Comparison of ENCODE assay signal across 1 cellular context in the genomic region with DNA sequence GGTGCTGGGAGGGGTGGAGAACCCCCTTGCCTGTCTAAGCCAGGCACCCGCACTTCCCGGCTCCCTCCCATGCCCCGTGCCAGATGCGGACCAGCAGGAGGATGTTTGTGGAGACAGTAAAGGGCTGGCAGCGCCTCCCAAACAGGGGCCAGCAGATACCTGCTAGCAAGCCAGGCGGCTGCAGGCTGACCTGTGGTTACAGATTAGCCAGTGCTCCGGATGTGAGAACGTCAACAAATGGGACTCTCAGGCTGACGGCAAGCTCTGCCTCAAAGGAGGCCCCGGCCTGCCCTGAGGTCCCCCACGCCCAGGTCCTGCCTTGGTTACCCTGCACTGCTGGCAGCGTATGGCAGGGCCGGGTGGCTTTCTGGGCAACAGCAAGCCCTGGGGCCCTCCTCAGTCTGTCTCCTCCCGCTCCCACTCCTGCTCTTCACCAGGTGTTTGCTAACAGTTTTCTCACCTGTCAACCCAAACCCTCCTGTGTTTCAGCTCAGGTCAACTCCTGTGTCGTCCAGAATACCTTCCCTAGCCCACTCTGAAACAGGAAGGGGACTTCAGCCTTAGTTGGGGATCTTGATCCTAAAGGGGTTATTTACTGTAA.
TF ChIP-seq lines count a peak whose summit lies in the region.

No MANE protein-coding gene starts in this region.

TF ChIP-seq in K562, 482 proteins besides CTCF, POLR2A, EP300 and RAD21 (continued from another document):
- TF ChIP-seq, protein P1, sequence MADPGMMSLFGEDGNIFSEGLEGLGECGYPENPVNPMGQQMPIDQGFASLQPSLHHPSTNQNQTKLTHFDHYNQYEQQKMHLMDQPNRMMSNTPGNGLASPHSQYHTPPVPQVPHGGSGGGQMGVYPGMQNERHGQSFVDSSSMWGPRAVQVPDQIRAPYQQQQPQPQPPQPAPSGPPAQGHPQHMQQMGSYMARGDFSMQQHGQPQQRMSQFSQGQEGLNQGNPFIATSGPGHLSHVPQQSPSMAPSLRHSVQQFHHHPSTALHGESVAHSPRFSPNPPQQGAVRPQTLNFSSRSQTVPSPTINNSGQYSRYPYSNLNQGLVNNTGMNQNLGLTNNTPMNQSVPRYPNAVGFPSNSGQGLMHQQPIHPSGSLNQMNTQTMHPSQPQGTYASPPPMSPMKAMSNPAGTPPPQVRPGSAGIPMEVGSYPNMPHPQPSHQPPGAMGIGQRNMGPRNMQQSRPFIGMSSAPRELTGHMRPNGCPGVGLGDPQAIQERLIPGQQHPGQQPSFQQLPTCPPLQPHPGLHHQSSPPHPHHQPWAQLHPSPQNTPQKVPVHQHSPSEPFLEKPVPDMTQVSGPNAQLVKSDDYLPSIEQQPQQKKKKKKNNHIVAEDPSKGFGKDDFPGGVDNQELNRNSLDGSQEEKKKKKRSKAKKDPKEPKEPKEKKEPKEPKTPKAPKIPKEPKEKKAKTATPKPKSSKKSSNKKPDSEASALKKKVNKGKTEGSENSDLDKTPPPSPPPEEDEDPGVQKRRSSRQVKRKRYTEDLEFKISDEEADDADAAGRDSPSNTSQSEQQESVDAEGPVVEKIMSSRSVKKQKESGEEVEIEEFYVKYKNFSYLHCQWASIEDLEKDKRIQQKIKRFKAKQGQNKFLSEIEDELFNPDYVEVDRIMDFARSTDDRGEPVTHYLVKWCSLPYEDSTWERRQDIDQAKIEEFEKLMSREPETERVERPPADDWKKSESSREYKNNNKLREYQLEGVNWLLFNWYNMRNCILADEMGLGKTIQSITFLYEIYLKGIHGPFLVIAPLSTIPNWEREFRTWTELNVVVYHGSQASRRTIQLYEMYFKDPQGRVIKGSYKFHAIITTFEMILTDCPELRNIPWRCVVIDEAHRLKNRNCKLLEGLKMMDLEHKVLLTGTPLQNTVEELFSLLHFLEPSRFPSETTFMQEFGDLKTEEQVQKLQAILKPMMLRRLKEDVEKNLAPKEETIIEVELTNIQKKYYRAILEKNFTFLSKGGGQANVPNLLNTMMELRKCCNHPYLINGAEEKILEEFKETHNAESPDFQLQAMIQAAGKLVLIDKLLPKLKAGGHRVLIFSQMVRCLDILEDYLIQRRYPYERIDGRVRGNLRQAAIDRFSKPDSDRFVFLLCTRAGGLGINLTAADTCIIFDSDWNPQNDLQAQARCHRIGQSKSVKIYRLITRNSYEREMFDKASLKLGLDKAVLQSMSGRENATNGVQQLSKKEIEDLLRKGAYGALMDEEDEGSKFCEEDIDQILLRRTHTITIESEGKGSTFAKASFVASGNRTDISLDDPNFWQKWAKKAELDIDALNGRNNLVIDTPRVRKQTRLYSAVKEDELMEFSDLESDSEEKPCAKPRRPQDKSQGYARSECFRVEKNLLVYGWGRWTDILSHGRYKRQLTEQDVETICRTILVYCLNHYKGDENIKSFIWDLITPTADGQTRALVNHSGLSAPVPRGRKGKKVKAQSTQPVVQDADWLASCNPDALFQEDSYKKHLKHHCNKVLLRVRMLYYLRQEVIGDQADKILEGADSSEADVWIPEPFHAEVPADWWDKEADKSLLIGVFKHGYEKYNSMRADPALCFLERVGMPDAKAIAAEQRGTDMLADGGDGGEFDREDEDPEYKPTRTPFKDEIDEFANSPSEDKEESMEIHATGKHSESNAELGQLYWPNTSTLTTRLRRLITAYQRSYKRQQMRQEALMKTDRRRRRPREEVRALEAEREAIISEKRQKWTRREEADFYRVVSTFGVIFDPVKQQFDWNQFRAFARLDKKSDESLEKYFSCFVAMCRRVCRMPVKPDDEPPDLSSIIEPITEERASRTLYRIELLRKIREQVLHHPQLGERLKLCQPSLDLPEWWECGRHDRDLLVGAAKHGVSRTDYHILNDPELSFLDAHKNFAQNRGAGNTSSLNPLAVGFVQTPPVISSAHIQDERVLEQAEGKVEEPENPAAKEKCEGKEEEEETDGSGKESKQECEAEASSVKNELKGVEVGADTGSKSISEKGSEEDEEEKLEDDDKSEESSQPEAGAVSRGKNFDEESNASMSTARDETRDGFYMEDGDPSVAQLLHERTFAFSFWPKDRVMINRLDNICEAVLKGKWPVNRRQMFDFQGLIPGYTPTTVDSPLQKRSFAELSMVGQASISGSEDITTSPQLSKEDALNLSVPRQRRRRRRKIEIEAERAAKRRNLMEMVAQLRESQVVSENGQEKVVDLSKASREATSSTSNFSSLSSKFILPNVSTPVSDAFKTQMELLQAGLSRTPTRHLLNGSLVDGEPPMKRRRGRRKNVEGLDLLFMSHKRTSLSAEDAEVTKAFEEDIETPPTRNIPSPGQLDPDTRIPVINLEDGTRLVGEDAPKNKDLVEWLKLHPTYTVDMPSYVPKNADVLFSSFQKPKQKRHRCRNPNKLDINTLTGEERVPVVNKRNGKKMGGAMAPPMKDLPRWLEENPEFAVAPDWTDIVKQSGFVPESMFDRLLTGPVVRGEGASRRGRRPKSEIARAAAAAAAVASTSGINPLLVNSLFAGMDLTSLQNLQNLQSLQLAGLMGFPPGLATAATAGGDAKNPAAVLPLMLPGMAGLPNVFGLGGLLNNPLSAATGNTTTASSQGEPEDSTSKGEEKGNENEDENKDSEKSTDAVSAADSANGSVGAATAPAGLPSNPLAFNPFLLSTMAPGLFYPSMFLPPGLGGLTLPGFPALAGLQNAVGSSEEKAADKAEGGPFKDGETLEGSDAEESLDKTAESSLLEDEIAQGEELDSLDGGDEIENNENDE (IDR thresholded peaks at IDR 0.05; ENCODE audit: low read depth, low read length): no peak
